In the genomic region with DNA sequence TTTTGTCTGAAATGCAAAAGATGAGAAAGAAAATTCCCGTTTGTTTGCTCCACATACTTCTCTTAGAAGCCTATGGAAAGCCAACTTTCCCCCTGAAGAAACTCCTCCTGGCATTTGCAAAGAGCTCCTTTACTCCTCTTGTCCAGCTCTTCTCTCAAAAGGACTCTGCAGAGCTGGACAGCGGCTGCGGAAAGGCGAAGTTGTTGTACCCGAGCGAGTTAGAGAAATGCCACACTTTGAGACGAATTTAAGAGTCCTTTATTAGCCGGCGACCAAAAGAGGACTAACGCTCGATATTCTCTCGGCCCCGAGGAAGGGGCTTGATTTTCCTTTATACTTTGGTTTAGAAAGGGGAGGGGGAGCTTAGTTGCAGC, we compare ENCODE assay signal across 25 cellular contexts.
DNase-seq lines count a peak whose midpoint lies in the region; ATAC-seq and TF ChIP-seq lines count a peak whose summit lies in the region.
"Had no signal": no experiment of that assay in that cellular context is flagged by ENCODE, and none has a peak within 500 bp of the region (broad histone marks: within the 10 kb centered on the region; RNA-seq: fewer than 3 reads in every experiment).

No MANE protein-coding gene starts in this region.

- H3K27ac ChIP-seq in breast epithelium (no peak overlapping the region), PC-9 (no peak overlapping the region), hepatocyte (no peak overlapping the region)
- H3K27ac ChIP-seq: adrenal gland, BLaER1, coronary artery, left ventricle myocardium inferior, Peyer's patch, SJCRH30 had no signal

- no peaks in the 10 kb centered on the region for H3K36me3 ChIP-seq in breast epithelium
- no peaks in the 10 kb centered on the region for H3K36me3 ChIP-seq in PC-9 (ENCODE audit: low read depth)
- no peaks in the 10 kb centered on the region for H3K36me3 ChIP-seq in hepatocyte (replicated peaks; ENCODE audit: insufficient read depth, low read depth)
- H3K36me3 ChIP-seq: adrenal gland, BLaER1, left ventricle myocardium inferior, Peyer's patch, SJCRH30 had no signal

- peaks cover 0 to 91% of the 10 kb centered on the region in 2 donors for H3K27me3 ChIP-seq in breast epithelium
- H3K27me3 ChIP-seq in PC-9 (ENCODE audit: insufficient read depth, low read depth) = peaks cover 17% of the 10 kb centered on the region
- H3K27me3 ChIP-seq in hepatocyte = peaks cover 95% of the 10 kb centered on the region
- H3K27me3 ChIP-seq: SJCRH30 had no signal

- ATAC-seq in GM18511 (IDR thresholded peaks at IDR 0.05; ENCODE audit: unreplicated experiment) (no peak), HG02571 (IDR thresholded peaks at IDR 0.05; ENCODE audit: unreplicated experiment) (no peak)
- ATAC-seq: sciatic nerve had no signal

- POLR2A ChIA-PET in MCF 10A (lab: Yijun Ruan, JAX) = interaction anchor here (0.6 to 1.6 kb wide), 6 partner anchors 15 to 1462 kb away, joined by 3 to 5 read pairs (median 4); no protein-coding TSS in a partner anchor
- POLR2A ChIA-PET in PC-9 (lab: Charles Lee; ENCODE audit: unreplicated experiment) = no interaction called here

- intact Hi-C loops in MCF 10A (cut with micrococcal nuclease) (no loop called here), breast epithelium (cut with DNase I; ENCODE audit: low total_unique reads) (loop anchor here (10.0 kb wide), 1 partner anchor 529 kb away; no protein-coding TSS in a partner anchor), PC-9 (cut with micrococcal nuclease; ENCODE audit: unreplicated experiment) (no loop called here)

- no peaks in the 10 kb centered on the region for H3K9me2 ChIP-seq in PC-9 (ENCODE audit: insufficient read depth)
- no peaks in the 10 kb centered on the region for H3K9me2 ChIP-seq in hepatocyte (replicated peaks; ENCODE audit: insufficient read depth)

- H3K4me3 ChIP-seq in breast epithelium (no peak overlapping the region), PC-9 (peak overlapping the region; percentile 35; the same call in 1 of the 2 replicates), hepatocyte (no peak overlapping the region)
- H3K4me3 ChIP-seq: adrenal gland, BLaER1, coronary artery, left ventricle myocardium inferior, Peyer's patch, SJCRH30 had no signal

- H3K27me3 Mint-ChIP-seq in MCF 10A (ENCODE audit: insufficient read depth, unreplicated experiment) = peaks cover 23% of the 10 kb centered on the region
- H3K27me3 Mint-ChIP-seq in type B pancreatic cell = peaks cover 94% of the 10 kb centered on the region

- H3K27ac Mint-ChIP-seq in MCF 10A (ENCODE audit: low read depth, unreplicated experiment) (no peak overlapping the region), type B pancreatic cell (no peak overlapping the region)
- H3K27ac Mint-ChIP-seq: nephron had no signal

- TF ChIP-seq POLR2A in breast epithelium (IDR thresholded peaks at IDR 0.05) = no peak

- H3K4me1 Mint-ChIP-seq in MCF 10A (ENCODE audit: insufficient read depth, unreplicated experiment) = peaks cover 15% of the 10 kb centered on the region
- H3K4me1 Mint-ChIP-seq in type B pancreatic cell (ENCODE audit: unreplicated experiment) = peaks cover 8% of the 10 kb centered on the region

- no peaks in the 10 kb centered on the region for H4K20me1 ChIP-seq in PC-9 (ENCODE audit: insufficient read depth)
- no peaks in the 10 kb centered on the region for H4K20me1 ChIP-seq in hepatocyte (ENCODE audit: insufficient read depth, poor library complexity, severe bottlenecking)
- H4K20me1 ChIP-seq: BLaER1 had no signal

- TF ChIP-seq CTCF in MCF 10A (IDR thresholded peaks at IDR 0.05; ENCODE audit: unreplicated experiment) = no peak
- no peak for TF ChIP-seq CTCF in breast epithelium (IDR thresholded peaks at IDR 0.05)
- TF ChIP-seq CTCF in PC-9 (conservative IDR thresholded peaks at IDR 0.05) = no peak
- no peak for TF ChIP-seq CTCF in hepatocyte (IDR thresholded peaks at IDR 0.05; ENCODE audit: poor library complexity)
- TF ChIP-seq CTCF in type B pancreatic cell (conservative IDR thresholded peaks at IDR 0.05) = no peak

- H3F3A ChIP-seq in PC-9 (ENCODE audit: insufficient read depth, low read depth) = no peaks in the 10 kb centered on the region

- H3K4me3 Mint-ChIP-seq in MCF 10A (ENCODE audit: unreplicated experiment) (peak overlapping the region; percentile 88), type B pancreatic cell (peak overlapping the region; percentile 39)

- CTCF ChIA-PET in MCF 10A (lab: Yijun Ruan, JAX) = interaction anchor here (0.6 to 1.0 kb wide), 4 partner anchors 45 to 885 kb away, joined by 3 to 5 read pairs (median 4); no protein-coding TSS in a partner anchor
- CTCF ChIA-PET in PC-9 (lab: Charles Lee) = no interaction called here

- H3K79me2 ChIP-seq in PC-9 (ENCODE audit: low read depth) (no peaks in the 10 kb centered on the region), hepatocyte (no peaks in the 10 kb centered on the region)

- H3K4me2 ChIP-seq in PC-9 = peak overlapping the region; percentile 65
- H3K4me2 ChIP-seq in hepatocyte = peak overlapping the region; percentile 66
- H3K4me2 ChIP-seq: BLaER1 had no signal

- DNase-seq in MCF 10A (ENCODE audit: unreplicated experiment) (peak; percentile 21), breast epithelium (ENCODE audit: low spot score in 2 of 2) (no peak), PC-9 (no peak), hepatocyte (ENCODE audit: low spot score) (peak; percentile 25), type B pancreatic cell (ENCODE audit: extremely low spot score, unreplicated experiment) (no peak), T1000 (lab: John Stamatoyannopoulos, UW) (no peak)
- DNase-seq: ACHN; activated CD4-positive, alpha-beta T cell treated with anti-CD3 and anti-CD28 coated beads, Interleukin-2, amount 50 U/mL, for 48 hours; activated CD8-positive, alpha-beta memory T cell treated with anti-CD3 and anti-CD28 coated beads, Interleukin-2, amount 50 U/mL, for 48 hours; activated effector memory CD4-positive, alpha-beta T cell treated with anti-CD3 and anti-CD28 coated beads, Interleukin-2, amount 50 U/mL, for 16 hours; adrenal gland; left ventricle myocardium inferior; NCI-H1105; NCI-H2029; NCI-H2227 treated with DMSO at 0.1 percent for 48 hours; NCI-H82; Peyer's patch; SJCRH30; T-helper 2 cell had no signal

- peak overlapping the region; percentile 52 for H2AFZ ChIP-seq in PC-9
- H2AFZ ChIP-seq in hepatocyte = no peak overlapping the region

- H3K9me3 ChIP-seq in breast epithelium (peaks cover 0 to 12% of the 10 kb centered on the region in 2 donors), PC-9 (ENCODE audit: insufficient read depth, low read depth) (no peaks in the 10 kb centered on the region), hepatocyte (ENCODE audit: low read depth) (no peaks in the 10 kb centered on the region)
- H3K9me3 ChIP-seq: adrenal gland, left ventricle myocardium inferior, Peyer's patch, SJCRH30 had no signal

- H3K36me3 Mint-ChIP-seq in MCF 10A (ENCODE audit: insufficient read depth, unreplicated experiment) (no peaks in the 10 kb centered on the region), type B pancreatic cell (no peaks in the 10 kb centered on the region)

- H3K4me1 ChIP-seq in breast epithelium (no peaks in the 10 kb centered on the region), PC-9 (replicated peaks; ENCODE audit: insufficient read depth) (no peaks in the 10 kb centered on the region), hepatocyte (ENCODE audit: insufficient read depth) (peaks cover 7% of the 10 kb centered on the region)
- H3K4me1 ChIP-seq: adrenal gland, BLaER1, left ventricle myocardium inferior, Peyer's patch, SJCRH30 had no signal

- no TSS peak for BruUV-seq in MCF 10A (replicated peaks; lab: Mats Ljungman, UMichigan)
- no TSS peak for BruUV-seq in PC-9 (replicated peaks; lab: Mats Ljungman, UMichigan)

- H3K9me3 Mint-ChIP-seq in MCF 10A (ENCODE audit: unreplicated experiment) = no peaks in the 10 kb centered on the region
- H3K9me3 Mint-ChIP-seq in type B pancreatic cell = no peaks in the 10 kb centered on the region

- 3% methylated on average over 13 of the region's 13 CpGs for WGBS in hepatocyte (ENCODE audit: low lambda C conversion rate, missing lambda C conversion rate)

Comparison
In these comparisons a context has a peak if more than half of its experiments do, and no peak if none do; other contexts are left out.
1. DNase-seq: peak in MCF 10A (single experiment) and hepatocyte (single experiment); none in breast epithelium (0 of 2), PC-9 (0 of 2), type B pancreatic cell (single experiment) and T1000 (single experiment).